Comparison of ENCODE assay signal across 8 cellular contexts in genomic region chr13:113864303-113864890, GRCh38. TPM values are rescaled to one million over a fixed set of nuclear protein-coding genes. Genes with fewer than 3 reads are reported as not detected.
DNase-seq lines count a peak whose midpoint lies in the region; ATAC-seq, FAIRE-seq and TF ChIP-seq lines count a peak whose summit lies in the region.

No MANE protein-coding gene starts in this region.

- peak overlapping the region; percentile 99 for H3K4me2 ChIP-seq in A549

- peaks cover 50% of the 10 kb centered on the region for H3K27me3 Mint-ChIP-seq in mesothelial cell of epicardium (ENCODE audit: low read depth)

- peaks cover 0 to 2% of the 10 kb centered on the region in 2 experiments; a peak in 1 of 3 replicates for H3K36me3 ChIP-seq in HEK293 (ENCODE audit: control insufficient read depth in 2 of 2, insufficient read depth in 1 of 2, low read length in 2 of 2)

- peaks cover 39% of the 10 kb centered on the region for H3K4me1 Mint-ChIP-seq in mesothelial cell of epicardium

- no peak for TF ChIP-seq RAD21 in A549 (conservative IDR thresholded peaks at IDR 0.05 in 1 of 2, IDR thresholded peaks at IDR 0.05 in 1 of 2)

- WGBS in A549 (ENCODE audit: missing lambda C conversion rate), result 40% methylated on average over 10 of the region's 10 CpGs

- no peaks in the 10 kb centered on the region for H3K36me3 Mint-ChIP-seq in mesothelial cell of epicardium

- ATAC-seq in A549, result no peak
- ATAC-seq in HG02610 (IDR thresholded peaks at IDR 0.05; ENCODE audit: unreplicated experiment), result no peak

- DNase-seq in A549 (ENCODE audit: low read depth in 1 of 2, low spot score in 1 of 2), result no peak
- DNase-seq in cerebellar cortex (ENCODE audit: low spot score), result peak; percentile 23
- DNase-seq in mesothelial cell of epicardium (ENCODE audit: low spot score in 2 of 2, unreplicated experiment in 2 of 2), result no peak
- DNase-seq in COLO829 (ENCODE audit: low spot score), result no peak
- no peak for DNase-seq in putamen (ENCODE audit: low spot score)
- DNase-seq in NCI-H1694 (lab: John Stamatoyannopoulos, UW), result no peak

- H3K4me1 ChIP-seq in A549 (peaks cover 12% of the 10 kb centered on the region; the same call in 2 of the 3 replicates), HEK293 (ENCODE audit: control insufficient read depth, insufficient read depth, low read length) (peaks cover 3% of the 10 kb centered on the region; the same call in 1 of the 2 replicates)

- no peak for FAIRE-seq in A549 (lab: Jason Lieb, UNC)

- H3K9me3 Mint-ChIP-seq in mesothelial cell of epicardium, result no peaks in the 10 kb centered on the region

- peak overlapping the region; percentile 69 for H3K4me3 Mint-ChIP-seq in mesothelial cell of epicardium

- peak overlapping the region; percentile 14 for H3K27ac Mint-ChIP-seq in mesothelial cell of epicardium

- H3K9me3 ChIP-seq in A549 (no peaks in the 10 kb centered on the region), HEK293 (ENCODE audit: control insufficient read depth, insufficient read depth, low read depth, low read length) (no peaks in the 10 kb centered on the region)

- TF ChIP-seq POLR2A in A549 (IDR thresholded peaks at IDR 0.05; ENCODE audit: low read length), result no peak

- TF ChIP-seq CTCF in A549 (IDR thresholded peaks at IDR 0.05), result no peak
- no peak for TF ChIP-seq CTCF in HEK293 (tag by site-specific recombination; IDR thresholded peaks at IDR 0.05)
- TF ChIP-seq CTCF in mesothelial cell of epicardium (IDR thresholded peaks at IDR 0.05; ENCODE audit: unreplicated experiment), result no peak

- POLR2A ChIA-PET in A549 (lab: Yijun Ruan, JAX), result no interaction called here
- POLR2A ChIA-PET in HEK293 (lab: Yijun Ruan, JAX), result interaction anchor here (0.7 to 1.2 kb wide), 2 partner anchors 27 to 525 kb away, joined by 3 read pairs; no protein-coding TSS in a partner anchor

- H3K27ac ChIP-seq in A549, result peak overlapping the region; percentile 89 to 96; a peak in 5 of 6 replicates
- H3K27ac ChIP-seq in HEK293 (ENCODE audit: extremely low read depth, low read depth, low read length), result no peak overlapping the region

- CTCF ChIA-PET in A549 (lab: Yijun Ruan, JAX), result interaction anchor here (1.5 kb wide), 1 partner anchor 24 kb away, joined by 3 read pairs; no protein-coding TSS in a partner anchor
- CTCF ChIA-PET in HEK293 (lab: Yijun Ruan, JAX), result no interaction called here

- H3K4me3 ChIP-seq in A549, result peak overlapping the region; percentile 88
- H3K4me3 ChIP-seq in HEK293 (ENCODE audit: low read depth, low read length), result peak overlapping the region; percentile 52

- TF ChIP-seq EP300 in A549 (IDR thresholded peaks at IDR 0.05), result no peak

TF ChIP-seq in A549, 52 proteins besides CTCF, POLR2A, EP300 and RAD21:
- TF ChIP-seq PHF8 (IDR thresholded peaks at IDR 0.05; ENCODE audit: borderline replicate concordance, low read depth) (no peak), CHD4 (IDR thresholded peaks at IDR 0.05; ENCODE audit: borderline replicate concordance) (no peak), HOXA7 (CRISPR knock-in tag; IDR thresholded peaks at IDR 0.05) (no peak), EHMT2 (IDR thresholded peaks at IDR 0.05; ENCODE audit: low read depth) (no peak), POLR2AphosphoS2 (conservative IDR thresholded peaks at IDR 0.05; ENCODE audit: low read length) (no peak), PBX3 (IDR thresholded peaks at IDR 0.05) (no peak), GATA3 (IDR thresholded peaks at IDR 0.05; ENCODE audit: borderline replicate concordance) (no peak), NR3C1 (IDR thresholded peaks at IDR 0.05) (no peak), HMGXB4 (CRISPR knock-in tag; IDR thresholded peaks at IDR 0.05; ENCODE audit: borderline replicate concordance) (no peak), JUN (IDR thresholded peaks at IDR 0.05) (no peak)

TF ChIP-seq in HEK293, 187 proteins besides CTCF, POLR2A, EP300 and RAD21:
- peak; percentile 51; the same call in 1 of the 2 replicates for TF ChIP-seq ZNF600 (tag by site-specific recombination; IDR thresholded peaks at IDR 0.05)
- TF ChIP-seq ZNF335 (tag by site-specific recombination; conservative IDR thresholded peaks at IDR 0.05), result peak; percentile 50; the same call in 1 of the 2 replicates
- peak; percentile 46; the same call in 1 of the 2 replicates for TF ChIP-seq ZEB2 (tag by site-specific recombination; IDR thresholded peaks at IDR 0.05)
- TF ChIP-seq ZNF626 (tag by site-specific recombination; IDR thresholded peaks at IDR 0.05), result no peak
- TF ChIP-seq SP3 (tag by site-specific recombination; IDR thresholded peaks at IDR 0.05), result no peak
TF ChIP-seq in HEK293: peak in this region for 3.

RNA-seq across cellular contexts. Expression of gene GAS6, which starts 0.5 kb away (rescaled TPM):
- polyA plus RNA-seq in A549 (2011; rRNA removed), result 3.5 and 4.3 TPM in 2 replicates
- polyA plus RNA-seq in A549 (2012; cell fraction: cytosol; rRNA removed), result 8.8 and 12.2 TPM in 2 replicates
- 24.3 and 27.0 TPM in 2 replicates for polyA plus RNA-seq in A549 (2012; cell fraction: nucleus; rRNA removed)
- polyA plus RNA-seq in A549 (2017; fragmentation: RNase III; extraction: RNeasy Plus Mini Kit Qiagen cat#74134 plus additional on column Dnase treatment), result 4.8 to 6.5 TPM (median 5.7 TPM) in 3 replicates
- polyA minus RNA-seq in A549 (2011; rRNA and poly(A)+ RNA removed), result 1.7 and 2.0 TPM in 2 replicates
- 67.4 to 74.1 TPM (median 71.5 TPM) in 3 replicates for total RNA-seq in mesothelial cell of epicardium
